Comparison of ENCODE assay signal across 25 cellular contexts in the genomic region with DNA sequence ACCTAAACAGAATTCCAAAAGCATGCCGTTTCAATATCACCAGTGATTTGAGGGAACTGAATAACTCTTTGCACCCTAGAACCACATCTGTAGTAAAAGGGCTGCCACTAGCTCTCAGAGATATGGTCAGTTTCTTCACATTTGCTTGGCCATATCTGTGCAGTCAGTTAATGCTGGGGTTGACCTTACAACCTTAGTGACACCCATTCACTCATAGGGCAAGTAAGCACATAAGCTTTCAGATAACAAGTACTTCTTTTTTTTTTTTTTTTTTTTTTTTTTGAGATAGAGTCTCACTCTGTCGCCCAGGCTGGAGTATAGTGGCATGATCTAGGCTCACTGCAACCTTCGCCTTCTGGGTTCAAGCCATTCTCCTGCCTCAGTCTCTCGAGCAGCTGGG. TPM values are rescaled to one million over a fixed set of nuclear protein-coding genes. Genes with fewer than 3 reads are reported as not detected.
"Had no signal": no experiment of that assay in that cellular context is flagged by ENCODE, and none has a peak within 500 bp of the region (broad histone marks: within the 10 kb centered on the region; RNA-seq: fewer than 3 reads in every experiment).

No MANE protein-coding gene starts in this region.

- FAIRE-seq: endometrium had no signal

- H3K4me3 ChIP-seq: colonic mucosa, esophagus squamous epithelium, gastrocnemius medialis, heart right ventricle, left lung, lower lobe of right lung, mucosa of descending colon had no signal

- H3K9me3 ChIP-seq: colonic mucosa, esophagus squamous epithelium, gastrocnemius medialis, heart right ventricle, left lung, lower lobe of right lung, mucosa of descending colon had no signal

- H3K27me3 ChIP-seq: colonic mucosa, esophagus squamous epithelium, gastrocnemius medialis, left lung had no signal

- H3K27ac ChIP-seq: colonic mucosa, esophagus squamous epithelium, gastrocnemius medialis, heart right ventricle, left lung, lower lobe of right lung had no signal

- H3K36me3 ChIP-seq: colonic mucosa, esophagus squamous epithelium, gastrocnemius medialis, heart right ventricle, left lung, lower lobe of right lung had no signal

- DNase-seq: colonic mucosa; cortex of kidney; effector CD8-positive, alpha-beta T cell; effector memory CD8-positive, alpha-beta T cell; endodermal cell; esophagus squamous epithelium; foreskin fibroblast; gastrocnemius medialis; glutamatergic neuron; head of caudate nucleus; heart right ventricle; hypothalamus; immature natural killer cell; islet precursor cell; left cardiac atrium; left lung; left ventricle myocardium superior; lower lobe of right lung; mesenchymal stem cell; mucosa of descending colon; naive B cell; naive thymus-derived CD8-positive, alpha-beta T cell had no signal

- H3K4me1 ChIP-seq: colonic mucosa, gastrocnemius medialis, lower lobe of right lung had no signal

- ATAC-seq: effector memory CD8-positive, alpha-beta T cell; esophagus mucosa; gastrocnemius medialis; heart right ventricle; left cardiac atrium; left lung; left ventricle myocardium superior; lower lobe of right lung; mucosa of descending colon; naive thymus-derived CD8-positive, alpha-beta T cell had no signal

RNA-seq across cellular contexts. Expression of a gene that starts 20.4 kb away (rescaled TPM):
- total RNA-seq: mesenteric fat pad had no signal
